ENCODE assay signal across 14 cellular contexts in genomic region chr3:113575191-113575590, GRCh38. TPM values are rescaled to one million over a fixed set of nuclear protein-coding genes. Genes with fewer than 3 reads are reported as not detected.
DNase-seq lines count a peak whose midpoint lies in the region; ATAC-seq and TF ChIP-seq lines count a peak whose summit lies in the region.
"Had no signal": no experiment of that assay in that cellular context is flagged by ENCODE, and none has a peak within 500 bp of the region (broad histone marks: within the 10 kb centered on the region; RNA-seq: fewer than 3 reads in every experiment).

No MANE protein-coding gene starts in this region.

- no peak for TF ChIP-seq CTCF in VCaP (conservative IDR thresholded peaks at IDR 0.05)

- H3K4me1 ChIP-seq in CD4-positive, CD25-positive, alpha-beta regulatory T cell (ENCODE audit: control insufficient read depth, insufficient read depth, low read length, poor library complexity, severe bottlenecking): no peaks in the 10 kb centered on the region

- peak overlapping the region in 2 of 3 donors; percentile 1 to 45 for H3K27ac Mint-ChIP-seq in CD4-positive, CD25-positive, alpha-beta regulatory T cell
- no peak overlapping the region for H3K27ac Mint-ChIP-seq in activated naive CD8-positive, alpha-beta T cell treated with anti-CD3 and anti-CD28 coated beads for 36 hours
- H3K27ac Mint-ChIP-seq: activated CD8-positive, alpha-beta memory T cell treated with anti-CD3 and anti-CD28 coated beads, Interleukin-2, amount 10 ng/mL, durations not matched to agents 7 days and 5 days; activated naive CD8-positive, alpha-beta T cell had no signal

- H3K4me3 Mint-ChIP-seq in CD4-positive, CD25-positive, alpha-beta regulatory T cell: no peak overlapping the region
- no peak overlapping the region for H3K4me3 Mint-ChIP-seq in activated naive CD8-positive, alpha-beta T cell treated with anti-CD3 and anti-CD28 coated beads for 36 hours
- H3K4me3 Mint-ChIP-seq: activated CD8-positive, alpha-beta memory T cell treated with anti-CD3 and anti-CD28 coated beads, Interleukin-2, amount 10 ng/mL, durations not matched to agents 7 days and 5 days; activated naive CD8-positive, alpha-beta T cell had no signal

- H3K36me3 Mint-ChIP-seq in CD4-positive, CD25-positive, alpha-beta regulatory T cell: peaks cover 27% of the 10 kb centered on the region
- H3K36me3 Mint-ChIP-seq in activated naive CD8-positive, alpha-beta T cell treated with anti-CD3 and anti-CD28 coated beads for 36 hours: no peaks in the 10 kb centered on the region

- no peaks in the 10 kb centered on the region for H3K9me3 Mint-ChIP-seq in CD4-positive, CD25-positive, alpha-beta regulatory T cell
- H3K9me3 Mint-ChIP-seq in activated naive CD8-positive, alpha-beta T cell treated with anti-CD3 and anti-CD28 coated beads for 36 hours: no peaks in the 10 kb centered on the region

- H3K27ac ChIP-seq in CD4-positive, CD25-positive, alpha-beta regulatory T cell (ENCODE audit: insufficient read depth, low read length, poor library complexity, severe bottlenecking): no peak overlapping the region
- peak overlapping the region; percentile 19; the same call in 1 of the 2 replicates for H3K27ac ChIP-seq in VCaP
- H3K27ac ChIP-seq: C4-2B had no signal

- no peaks in the 10 kb centered on the region for H3K27me3 Mint-ChIP-seq in CD4-positive, CD25-positive, alpha-beta regulatory T cell
- no peaks in the 10 kb centered on the region for H3K27me3 Mint-ChIP-seq in activated naive CD8-positive, alpha-beta T cell treated with anti-CD3 and anti-CD28 coated beads for 36 hours
- H3K27me3 Mint-ChIP-seq: activated CD8-positive, alpha-beta memory T cell treated with anti-CD3 and anti-CD28 coated beads, Interleukin-2, amount 10 ng/mL, durations not matched to agents 7 days and 5 days; activated naive CD8-positive, alpha-beta T cell had no signal

- H3K9me3 ChIP-seq in CD4-positive, CD25-positive, alpha-beta regulatory T cell (ENCODE audit: control insufficient read depth in 2 of 2, low read length in 2 of 2): no peaks in the 10 kb centered on the region

- H3K27me3 ChIP-seq in CD4-positive, CD25-positive, alpha-beta regulatory T cell (ENCODE audit: control insufficient read depth, insufficient read depth, low read length): no peaks in the 10 kb centered on the region

- no peak overlapping the region for H3K4me3 ChIP-seq in CD4-positive, CD25-positive, alpha-beta regulatory T cell (ENCODE audit: low read depth, low read length)

- peaks cover 6 to 14% (median 13%) of the 10 kb centered on the region in 4 donors for H3K4me1 Mint-ChIP-seq in CD4-positive, CD25-positive, alpha-beta regulatory T cell
- peaks cover 3% of the 10 kb centered on the region for H3K4me1 Mint-ChIP-seq in activated naive CD8-positive, alpha-beta T cell treated with anti-CD3 and anti-CD28 coated beads for 36 hours

- H3K36me3 ChIP-seq in CD4-positive, CD25-positive, alpha-beta regulatory T cell (ENCODE audit: control insufficient read depth, insufficient read depth, low read length): peaks cover 18% of the 10 kb centered on the region

- no peak for ATAC-seq in CD4-positive, CD25-positive, alpha-beta regulatory T cell (ENCODE audit: low read depth in 2 of 2)
- ATAC-seq: activated CD8-positive, alpha-beta memory T cell treated with anti-CD3 and anti-CD28 coated beads, Interleukin-2, amount 10 ng/mL, durations not matched to agents 7 days and 5 days had no signal

- no peak for DNase-seq in CD4-positive, CD25-positive, alpha-beta regulatory T cell
- DNase-seq in COR-L47 (lab: John Stamatoyannopoulos, UW) (peak; percentile 82), mucosa of gallbladder (ENCODE audit: low spot score) (peak; percentile 20), DMS153 treated with DMSO at 0.1 percent for 48 hours (lab: John Stamatoyannopoulos, UW; ENCODE audit: unreplicated experiment) (no peak), mesenteric fat pad (ENCODE audit: low spot score) (no peak)
- no peak for DNase-seq in stimulated activated CD4-positive, alpha-beta T cell treated with anti-CD3 and anti-CD28 coated beads, Interleukin-1b, Interleukin-23, amount 100 ng/mL, for 48 hours
- no peak for DNase-seq in activated naive CD8-positive, alpha-beta T cell treated with anti-CD3 and anti-CD28 coated beads for 36 hours
- DNase-seq: activated CD8-positive, alpha-beta memory T cell treated with anti-CD3 and anti-CD28 coated beads, Interleukin-2, amount 10 ng/mL, durations not matched to agents 7 days and 5 days; NCI-H187 treated with DMSO at 0.1 percent for 48 hours; right cardiac atrium; stimulated activated CD4-positive, alpha-beta T cell treated with anti-CD3 and anti-CD28 coated beads, Interleukin-4, amount 100 ng/mL, for 24 hours had no signal

RNA-seq across cellular contexts. Expression of gene SIDT1, which starts 42.8 kb away (rescaled TPM):
- total RNA-seq in CD4-positive, CD25-positive, alpha-beta regulatory T cell: 59.9 TPM
- 10 to 100 TPM; 13.6 to 18.1 (median 17.7) TPM for polyA plus RNA-seq in CD4-positive, CD25-positive, alpha-beta regulatory T cell
- total RNA-seq in mucosa of gallbladder (16.8 TPM), mesenteric fat pad (1.5 TPM)
- 10 to 100 TPM; 18.0 to 19.9 TPM for total RNA-seq in activated naive CD8-positive, alpha-beta T cell treated with anti-CD3 and anti-CD28 coated beads for 36 hours

Comparison
In these comparisons a context has a peak if more than half of its experiments do, and no peak if none do; other contexts are left out.
1. DNase-seq: peak in COR-L47 (single experiment) and mucosa of gallbladder (single experiment); none in CD4-positive, CD25-positive, alpha-beta regulatory T cell (0 of 3), stimulated activated CD4-positive, alpha-beta T cell treated with anti-CD3 and anti-CD28 coated beads, Interleukin-1b, Interleukin-23, amount 100 ng/mL, for 48 hours (single experiment), DMS153 treated with DMSO at 0.1 percent for 48 hours (single experiment), activated naive CD8-positive, alpha-beta T cell treated with anti-CD3 and anti-CD28 coated beads for 36 hours (single experiment) and mesenteric fat pad (single experiment).